Comparison of ENCODE assay signal across 12 cellular contexts in the genomic region with DNA sequence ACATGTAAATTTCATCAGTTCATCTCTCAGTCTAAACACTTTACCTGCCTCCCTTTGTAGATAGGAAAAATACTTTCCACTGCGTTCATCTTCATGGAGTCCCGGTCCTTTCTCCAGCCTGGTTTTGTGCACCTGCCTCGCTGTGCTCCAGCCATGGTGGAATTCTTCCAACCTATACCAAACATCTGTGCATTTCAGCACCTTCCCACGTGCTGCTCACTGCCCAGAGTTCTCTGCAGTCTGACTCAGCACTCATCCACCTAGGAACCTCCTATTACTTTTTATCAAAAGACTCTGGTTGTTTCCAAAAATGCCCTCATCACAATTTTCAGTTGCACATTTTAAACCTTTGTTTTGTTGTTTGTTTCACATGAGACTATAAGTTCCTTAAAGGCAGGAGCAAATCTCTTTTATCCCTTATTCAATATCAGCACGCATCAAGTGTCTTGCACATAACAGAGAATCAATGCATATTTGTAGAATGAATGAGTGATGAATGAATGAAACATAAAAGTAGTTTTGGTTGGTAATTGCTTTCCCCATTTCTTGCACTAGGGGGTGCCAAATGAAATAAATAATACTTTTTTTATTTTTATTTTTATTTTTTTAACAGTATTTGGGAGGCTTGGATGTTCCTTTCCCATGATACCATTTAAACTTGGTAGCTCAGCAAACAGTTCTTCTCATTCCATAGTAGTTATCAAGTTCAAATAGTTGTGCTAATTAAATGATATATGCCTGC. TPM values are rescaled to one million over a fixed set of nuclear protein-coding genes. Genes with fewer than 3 reads are reported as not detected.
A peak's percentile ranks its signal among the peaks of the same experiment; 100 is the strongest.
DNase-seq lines count a peak whose midpoint lies in the region; ATAC-seq and TF ChIP-seq lines count a peak whose summit lies in the region.
"Had no signal": no experiment of that assay in that cellular context is flagged by ENCODE, and none has a peak within 500 bp of the region (broad histone marks: within the 10 kb centered on the region; RNA-seq: fewer than 3 reads in every experiment).

No MANE protein-coding gene starts in this region.

- ATAC-seq in lower lobe of right lung, result no peak
- no peak for ATAC-seq in HG02884 (IDR thresholded peaks at IDR 0.05; ENCODE audit: unreplicated experiment)
- no peak for ATAC-seq in HG03159 (IDR thresholded peaks at IDR 0.05; ENCODE audit: unreplicated experiment)
- no peak for ATAC-seq in GM19324 (IDR thresholded peaks at IDR 0.05; ENCODE audit: low FRiP score, unreplicated experiment)
- ATAC-seq: CD8-positive, alpha-beta T cell had no signal

- in situ Hi-C loops in ACHN (cut with HindIII; ENCODE audit: low pct_ligation_motif_present, low pct_unique_long_range_greater_than_20kb, low sequenced_read_pairs), result no loop called here

- no peaks in the 10 kb centered on the region for H3K9me3 ChIP-seq in lower lobe of right lung

- intact Hi-C loops in lower lobe of right lung (cut with DNase I), result no loop called here

- no peaks in the 10 kb centered on the region for H3K27me3 ChIP-seq in lower lobe of right lung (ENCODE audit: low read depth)

- H3K4me1 ChIP-seq in lower lobe of right lung, result no peaks in the 10 kb centered on the region

- no peak overlapping the region for H3K4me3 ChIP-seq in HFF-Myc (replicated peaks; ENCODE audit: low read depth, low read length)
- H3K4me3 ChIP-seq in choroid plexus epithelial cell (ENCODE audit: low read depth, low read length), result no peak overlapping the region
- no peak overlapping the region for H3K4me3 ChIP-seq in lower lobe of right lung

- H3K36me3 ChIP-seq in lower lobe of right lung, result no peaks in the 10 kb centered on the region

- TF ChIP-seq CTCF in HFF-Myc (IDR thresholded peaks at IDR 0.05; ENCODE audit: low read depth, low read length, missing control alignments), result peak; percentile 24
- peak; percentile 55 for TF ChIP-seq CTCF in choroid plexus epithelial cell (conservative IDR thresholded peaks at IDR 0.05; ENCODE audit: low read depth, low read length)
- peak; percentile 42 for TF ChIP-seq CTCF in lower lobe of right lung (IDR thresholded peaks at IDR 0.05)

- H3K27ac ChIP-seq in lower lobe of right lung, result no peak overlapping the region

- DNase-seq in ACHN (peak; percentile 6), HFF-Myc (ENCODE audit: extremely low read depth, low read depth) (no peak), choroid plexus epithelial cell (ENCODE audit: low read depth) (peak; percentile 21), lower lobe of right lung (no peak), NCI-H526 (lab: John Stamatoyannopoulos, UW) (no peak)
- DNase-seq: activated CD4-positive, alpha-beta T cell treated with anti-CD3 and anti-CD28 coated beads, Interleukin-2, amount 50 U/mL, for 4 hours; CD8-positive, alpha-beta T cell; mesendoderm; SW 1271 had no signal

RNA-seq across cellular contexts. Expression of a gene that starts 30.2 kb away (rescaled TPM):
- total RNA-seq in lower lobe of right lung, result 11.7 TPM
- total RNA-seq: CD8-positive, alpha-beta T cell had no signal

Comparison
In these comparisons a context has a peak if more than half of its experiments do, and no peak if none do; other contexts are left out.
1. DNase-seq: peak in ACHN (single experiment) and choroid plexus epithelial cell (single experiment); none in HFF-Myc (single experiment), lower lobe of right lung (single experiment) and NCI-H526 (0 of 2).
2. Peak in every context shown above with its lines, with median percentiles within 50 percentile points of each other: CTCF ChIP-seq.